In genomic region chr11:34214961-34215805, GRCh38 we compare ENCODE assay signal across 8 cellular contexts.
DNase-seq lines count a peak whose midpoint lies in the region; ATAC-seq and TF ChIP-seq lines count a peak whose summit lies in the region.

No MANE protein-coding gene starts in this region.

- H3K27me3 Mint-ChIP-seq in T-helper 2 cell treated with Interferon-gamma antibody and Interleukin-4, amounts not matched to agents 5 μg/mL and 100 μg/mL, for 36 hours (ENCODE audit: low read depth), result no peaks in the 10 kb centered on the region
- peaks cover 0 to 9% of the 10 kb centered on the region in 2 donors for H3K27me3 Mint-ChIP-seq in effector memory CD8-positive, alpha-beta T cell

- H3K27me3 ChIP-seq in testis (no peaks in the 10 kb centered on the region), right cardiac atrium (ENCODE audit: control insufficient read depth, insufficient read depth) (no peaks in the 10 kb centered on the region)

- no peak overlapping the region for H3K27ac ChIP-seq in testis
- H3K27ac ChIP-seq in right cardiac atrium (ENCODE audit: low read length), result no peak overlapping the region

- peak; percentile 65 for ATAC-seq in GM21619 (IDR thresholded peaks at IDR 0.05; ENCODE audit: unreplicated experiment)
- ATAC-seq in effector memory CD8-positive, alpha-beta T cell (replicated peaks), result peak; percentile 39
- ATAC-seq in HG03565 (IDR thresholded peaks at IDR 0.05; ENCODE audit: unreplicated experiment), result no peak
- ATAC-seq in right cardiac atrium, result no peak

- DNase-seq in T-helper 2 cell treated with Interferon-gamma antibody and Interleukin-4, amounts not matched to agents 5 μg/mL and 100 μg/mL, for 36 hours (ENCODE audit: low spot score), result peak; percentile 87
- no peak for DNase-seq in effector memory CD8-positive, alpha-beta T cell
- peak; percentile 37 for DNase-seq in stimulated activated CD8-positive, alpha-beta memory T cell treated with anti-CD3 and anti-CD28 coated beads, Interleukin-12 subunit alpha, Interleukin-12 subunit beta, amount 100 ng/mL, for 4 hours (ENCODE audit: low read depth)
- DNase-seq in NOMO-1 treated with dmso at 0.1 percent for 144 hours (lab: John Stamatoyannopoulos, UW; ENCODE audit: unreplicated experiment) (no peak), testis (no peak), right cardiac atrium (no peak)

- H3K4me1 ChIP-seq in testis (peaks cover 6% of the 10 kb centered on the region), right cardiac atrium (ENCODE audit: control insufficient read depth, insufficient read depth, low read length) (peaks cover under 1% of the 10 kb centered on the region)

- H3K4me3 ChIP-seq in testis (no peak overlapping the region), right cardiac atrium (ENCODE audit: low read length) (no peak overlapping the region)

- intact Hi-C loops in testis (cut with DNase I; ENCODE audit: low total_unique reads), result no loop called here
- intact Hi-C loops in right cardiac atrium (cut with DNase I), result no loop called here

- no peaks in the 10 kb centered on the region for H3K36me3 Mint-ChIP-seq in T-helper 2 cell treated with Interferon-gamma antibody and Interleukin-4, amounts not matched to agents 5 μg/mL and 100 μg/mL, for 36 hours (ENCODE audit: low read depth)
- peaks cover 2% of the 10 kb centered on the region for H3K36me3 Mint-ChIP-seq in effector memory CD8-positive, alpha-beta T cell (ENCODE audit: insufficient read depth)

- H3K9me3 ChIP-seq in testis (no peaks in the 10 kb centered on the region), right cardiac atrium (ENCODE audit: control insufficient read depth, low read length) (no peaks in the 10 kb centered on the region)

- H3K9me3 Mint-ChIP-seq in T-helper 2 cell treated with Interferon-gamma antibody and Interleukin-4, amounts not matched to agents 5 μg/mL and 100 μg/mL, for 36 hours, result no peaks in the 10 kb centered on the region
- H3K9me3 Mint-ChIP-seq in effector memory CD8-positive, alpha-beta T cell, result no peaks in the 10 kb centered on the region

- H3K4me1 Mint-ChIP-seq in T-helper 2 cell treated with Interferon-gamma antibody and Interleukin-4, amounts not matched to agents 5 μg/mL and 100 μg/mL, for 36 hours (ENCODE audit: low read depth), result peaks cover 15% of the 10 kb centered on the region
- peaks cover 0 to 4% of the 10 kb centered on the region in 2 donors for H3K4me1 Mint-ChIP-seq in effector memory CD8-positive, alpha-beta T cell (ENCODE audit: low read depth in 2 of 2)

- no peaks in the 10 kb centered on the region for H3K36me3 ChIP-seq in testis (ENCODE audit: low read depth, missing control alignments)

- TF ChIP-seq POLR2A in testis (IDR thresholded peaks at IDR 0.05), result no peak

- WGBS in testis, 2 donors, result 79% methylated on average over 4 to 5 of the region's 5 CpGs
- 63% methylated on average over 5 of the region's 5 CpGs for WGBS in right cardiac atrium

- H3K27ac Mint-ChIP-seq in T-helper 2 cell treated with Interferon-gamma antibody and Interleukin-4, amounts not matched to agents 5 μg/mL and 100 μg/mL, for 36 hours, result no peak overlapping the region
- H3K27ac Mint-ChIP-seq in effector memory CD8-positive, alpha-beta T cell, result peak overlapping the region; percentile 15 to 62

- H3K4me3 Mint-ChIP-seq in T-helper 2 cell treated with Interferon-gamma antibody and Interleukin-4, amounts not matched to agents 5 μg/mL and 100 μg/mL, for 36 hours, result no peak overlapping the region
- H3K4me3 Mint-ChIP-seq in effector memory CD8-positive, alpha-beta T cell, result no peak overlapping the region

- no peak for TF ChIP-seq CTCF in testis (IDR thresholded peaks at IDR 0.05)

Comparison
In these comparisons a context has a peak if more than half of its experiments do, and no peak if none do; other contexts are left out.
1. ATAC-seq: peak in GM21619 (single experiment) and effector memory CD8-positive, alpha-beta T cell (single experiment); none in HG03565 (single experiment) and right cardiac atrium (0 of 2).
2. DNase-seq: peak in T-helper 2 cell treated with Interferon-gamma antibody and Interleukin-4, amounts not matched to agents 5 μg/mL and 100 μg/mL, for 36 hours (single experiment) and stimulated activated CD8-positive, alpha-beta memory T cell treated with anti-CD3 and anti-CD28 coated beads, Interleukin-12 subunit alpha, Interleukin-12 subunit beta, amount 100 ng/mL, for 4 hours (single experiment); none in effector memory CD8-positive, alpha-beta T cell (0 of 3), NOMO-1 treated with dmso at 0.1 percent for 144 hours (single experiment), testis (single experiment) and right cardiac atrium (0 of 3).